In the genomic region with DNA sequence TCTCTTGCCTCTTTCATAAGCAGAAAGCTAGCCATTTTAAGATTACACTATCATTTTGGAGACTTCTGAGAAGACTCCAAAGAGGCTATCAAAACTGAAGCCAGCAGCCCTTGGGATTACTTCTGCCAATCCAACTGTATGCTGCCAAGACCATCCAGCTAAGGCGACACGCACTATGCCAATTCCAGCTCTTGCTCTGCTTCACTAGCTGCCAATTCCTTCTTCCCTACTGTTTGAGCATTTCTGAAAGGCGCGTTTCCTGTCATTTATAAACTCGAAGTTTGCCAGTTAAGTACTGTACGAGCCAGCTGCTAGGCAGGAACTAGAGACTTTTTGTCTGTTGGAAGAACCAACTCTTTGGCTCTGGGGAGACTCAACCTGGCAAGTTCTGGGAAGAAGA, we compare ENCODE assay signal across 17 cellular contexts. TPM values are rescaled to one million over a fixed set of nuclear protein-coding genes. Genes with fewer than 3 reads are reported as not detected.
DNase-seq lines count a peak whose midpoint lies in the region; ATAC-seq and TF ChIP-seq lines count a peak whose summit lies in the region.
"Had no signal": no experiment of that assay in that cellular context is flagged by ENCODE, and none has a peak within 500 bp of the region (broad histone marks: within the 10 kb centered on the region; RNA-seq: fewer than 3 reads in every experiment).

No MANE protein-coding gene starts in this region.

- TF ChIP-seq CTCF in RWPE1 (conservative IDR thresholded peaks at IDR 0.05; ENCODE audit: low read depth) = no peak
- TF ChIP-seq CTCF in tibial artery (IDR thresholded peaks at IDR 0.05) = no peak

- DNase-seq in right cardiac atrium (peak in 1 of 3 donors; percentile 58), Right ventricle myocardium superior (no peak), RWPE1 (ENCODE audit: low spot score) (no peak), globus pallidus (ENCODE audit: low spot score) (peak; percentile 5), tibial artery (no peak), G401 (ENCODE audit: low spot score) (no peak), HPDE6-E6E7 (ENCODE audit: extremely low spot score) (no peak), activated gamma-delta T cell (lab: John Stamatoyannopoulos, UW) (no peak)
- DNase-seq: colonic mucosa, heart left ventricle, KBM-7, kidney, mucosa of descending colon, NCI-H1436, T-cell, upper lobe of left lung had no signal

- H3K4me3 ChIP-seq in right cardiac atrium (ENCODE audit: low read length) (no peak overlapping the region), tibial artery (no peak overlapping the region)
- H3K4me3 ChIP-seq: colonic mucosa, heart left ventricle, mucosa of descending colon, upper lobe of left lung had no signal

- H3K9me3 ChIP-seq in right cardiac atrium (ENCODE audit: control insufficient read depth, low read length) = no peaks in the 10 kb centered on the region
- no peaks in the 10 kb centered on the region for H3K9me3 ChIP-seq in tibial artery
- H3K9me3 ChIP-seq: colonic mucosa, mucosa of descending colon, upper lobe of left lung had no signal

- CTCF ChIA-PET in RWPE1 (lab: Yijun Ruan, JAX) = interaction anchor here (0.6 to 0.7 kb wide), 2 partner anchors 144 to 205 kb away, joined by 3 to 4 read pairs; no protein-coding TSS in a partner anchor

- H3K27ac ChIP-seq in right cardiac atrium (ENCODE audit: low read length) (no peak overlapping the region), RWPE1 (peak overlapping the region; percentile 81), tibial artery (no peak overlapping the region)
- H3K27ac ChIP-seq: colonic mucosa, VCaP had no signal

- POLR2A ChIA-PET in RWPE1 (lab: Yijun Ruan, JAX; ENCODE audit: low non-redundant PET) = no interaction called here

- WGBS in right cardiac atrium = 27% methylated on average over 6 of the region's 6 CpGs

- in situ Hi-C loops in G401 (cut with HindIII; ENCODE audit: low sequenced_read_pairs) = no loop called here

- ATAC-seq in right cardiac atrium (peak; percentile 25 to 42), Right ventricle myocardium superior (ENCODE audit: poor library complexity) (no peak)
- ATAC-seq: heart left ventricle, mucosa of descending colon had no signal

- no peaks in the 10 kb centered on the region for H3K4me1 ChIP-seq in right cardiac atrium (ENCODE audit: control insufficient read depth, insufficient read depth, low read length)
- H3K4me1 ChIP-seq in tibial artery = peaks cover 0 to 16% (median 3%) of the 10 kb centered on the region in 4 donors
- H3K4me1 ChIP-seq: colonic mucosa had no signal

- intact Hi-C loops in right cardiac atrium (cut with DNase I) = no loop called here
- intact Hi-C loops in Right ventricle myocardium superior (cut with DNase I) = no loop called here
- intact Hi-C loops in tibial artery (cut with DNase I; ENCODE audit: low total_unique reads) = no loop called here

- no peaks in the 10 kb centered on the region for H3K36me3 ChIP-seq in tibial artery
- H3K36me3 ChIP-seq: colonic mucosa, heart left ventricle, upper lobe of left lung had no signal

- H3K27me3 ChIP-seq in right cardiac atrium (ENCODE audit: control insufficient read depth, insufficient read depth) (no peaks in the 10 kb centered on the region), tibial artery (peaks cover 0 to 3% of the 10 kb centered on the region in 2 donors)
- H3K27me3 ChIP-seq: colonic mucosa, heart left ventricle, upper lobe of left lung had no signal

RNA-seq across cellular contexts. Expression of gene MALSU1, which starts 36.5 kb away (rescaled TPM):
- total RNA-seq in right cardiac atrium (10 to 100 TPM; 64.6 to 80.7 (median 70.2) TPM), Right ventricle myocardium superior (112 TPM)
- 68.4 TPM for polyA plus RNA-seq in right cardiac atrium
- 62.6 and 73.2 TPM in 2 replicates for total RNA-seq in G401 (2014; rRNA removed; shearing (Covaris generic))
